Comparison of ENCODE assay signal across 8 cellular contexts in the genomic region with DNA sequence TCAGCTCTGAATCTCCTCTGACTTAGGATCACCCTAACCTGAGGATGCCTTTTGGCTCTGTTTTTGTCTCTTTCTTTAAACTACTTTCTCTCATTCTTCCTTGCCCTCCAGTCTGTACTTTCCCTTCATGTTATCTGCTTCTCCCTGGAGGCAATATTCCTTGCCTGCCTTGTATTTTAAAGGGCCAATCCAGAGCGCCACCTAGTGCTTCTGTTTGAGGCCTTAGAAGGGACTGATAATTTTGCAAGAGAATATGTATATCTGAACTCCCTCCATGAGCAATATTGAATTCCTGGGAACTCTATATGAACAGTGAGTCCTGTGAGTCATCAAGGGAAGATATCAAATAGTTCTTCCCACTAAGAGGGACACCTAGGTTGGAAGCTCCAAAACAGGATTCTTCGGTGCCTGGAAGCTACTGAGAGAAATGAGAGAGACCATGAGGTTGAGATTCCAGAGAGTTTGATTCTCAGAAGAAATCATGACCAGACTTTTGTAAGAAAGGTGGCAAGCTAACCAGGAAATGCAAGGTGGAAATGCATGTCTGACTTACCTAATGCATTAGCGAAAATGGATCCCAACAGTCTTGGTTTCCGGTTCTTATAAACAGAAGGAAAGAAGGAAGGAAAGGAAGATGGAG.
DNase-seq lines count a peak whose midpoint lies in the region; ATAC-seq and TF ChIP-seq lines count a peak whose summit lies in the region.

No MANE protein-coding gene starts in this region.

- ATAC-seq in HG03432 (IDR thresholded peaks at IDR 0.05; ENCODE audit: unreplicated experiment), result peak; percentile 48

- no peak overlapping the region for H3K27ac ChIP-seq in coronary artery

- H3K4me3 ChIP-seq in coronary artery, result no peak overlapping the region

- no peak for TF ChIP-seq CTCF in coronary artery (IDR thresholded peaks at IDR 0.05)

- DNase-seq in NCI-H1417 (lab: John Stamatoyannopoulos, UW) (peak; percentile 45 to 79 (median 65)), NCI-H1417 treated with DMSO at 0.1 percent for 48 hours (lab: John Stamatoyannopoulos, UW) (no peak), RPMI7951 (ENCODE audit: low read depth) (peak; percentile 78), amniotic epithelial cell (ENCODE audit: low read depth) (peak; percentile 79), iPS-NIHi11 (ENCODE audit: low spot score) (peak; percentile 68), coronary artery (ENCODE audit: low spot score) (no peak)
- DNase-seq in stimulated activated CD4-positive, alpha-beta T cell treated with anti-CD3 and anti-CD28 coated beads, TNF-alpha, amount 100 ng/mL, for 48 hours (ENCODE audit: low read depth in 3 of 3), result peak in 2 of 3 donors; percentile 13 to 24

Comparison
In these comparisons a context has a peak if more than half of its experiments do, and no peak if none do; other contexts are left out.
1. DNase-seq: peak in NCI-H1417 (3 of 3), RPMI7951 (single experiment), amniotic epithelial cell (single experiment), iPS-NIHi11 (single experiment) and stimulated activated CD4-positive, alpha-beta T cell treated with anti-CD3 and anti-CD28 coated beads, TNF-alpha, amount 100 ng/mL, for 48 hours (2 of 3); none in NCI-H1417 treated with DMSO at 0.1 percent for 48 hours (single experiment) and coronary artery (single experiment).